ENCODE assay signal across 22 cellular contexts in genomic region chr1:53349968-53350852, GRCh38. TPM values are rescaled to one million over a fixed set of nuclear protein-coding genes. Genes with fewer than 3 reads are reported as not detected.
DNase-seq lines count a peak whose midpoint lies in the region; ATAC-seq and FAIRE-seq lines count a peak whose summit lies in the region.
"Had no signal": no experiment of that assay in that cellular context is flagged by ENCODE, and none has a peak within 500 bp of the region (broad histone marks: within the 10 kb centered on the region; RNA-seq: fewer than 3 reads in every experiment).

No MANE protein-coding gene starts in this region.

- H3K4me1 Mint-ChIP-seq in activated T-cell treated with anti-CD3 and anti-CD28 coated beads, Interleukin-2, amount 50 U/mL, for 4 hours (ENCODE audit: low read depth) = peaks cover 1% of the 10 kb centered on the region
- no peaks in the 10 kb centered on the region for H3K4me1 Mint-ChIP-seq in activated CD8-positive, alpha-beta memory T cell treated with anti-CD3 and anti-CD28 coated beads, Interleukin-2, amount 10 ng/mL, durations not matched to agents 7 days and 5 days

- no peaks in the 10 kb centered on the region for H3K36me3 ChIP-seq in small intestine (ENCODE audit: control insufficient read depth in 2 of 2, insufficient read depth in 2 of 2, low read length in 2 of 2)
- H3K36me3 ChIP-seq: left lung, neutrophil had no signal

- no peaks in the 10 kb centered on the region for H3K4me1 ChIP-seq in small intestine (ENCODE audit: control insufficient read depth in 2 of 2, insufficient read depth in 1 of 2, low read depth in 1 of 2, low read length in 1 of 2)
- H3K4me1 ChIP-seq: left lung had no signal

- ATAC-seq in activated T-cell treated with anti-CD3 and anti-CD28 coated beads, Interleukin-2, amount 50 U/mL, for 4 hours = no peak
- ATAC-seq in activated CD8-positive, alpha-beta memory T cell treated with anti-CD3 and anti-CD28 coated beads, Interleukin-2, amount 10 ng/mL, durations not matched to agents 7 days and 5 days = no peak
- ATAC-seq: left lung had no signal

- H3K9me3 ChIP-seq in small intestine (ENCODE audit: control insufficient read depth, low read depth) = no peaks in the 10 kb centered on the region
- H3K9me3 ChIP-seq: left lung, neutrophil had no signal

- DNase-seq in activated T-cell treated with anti-CD3 and anti-CD28 coated beads, Interleukin-2, amount 50 U/mL, for 48 hours = peak; percentile 6
- DNase-seq in activated T-cell treated with anti-CD3 and anti-CD28 coated beads, Interleukin-2, amount 50 U/mL, for 4 hours = no peak
- DNase-seq in activated CD8-positive, alpha-beta memory T cell treated with anti-CD3 and anti-CD28 coated beads, Interleukin-2, amount 10 ng/mL, durations not matched to agents 7 days and 5 days = peak; percentile 21
- DNase-seq in iPS-NIHi7 (ENCODE audit: extremely low spot score) (peak; percentile 14), small intestine (peak; percentile 38), pons (ENCODE audit: low spot score) (no peak), urothelium cell line (ENCODE audit: low spot score) (no peak), SW 1271 (lab: John Stamatoyannopoulos, UW) (no peak)
- DNase-seq: activated CD4-positive, alpha-beta T cell treated with anti-CD3 and anti-CD28 coated beads for 48 hours; activated T-cell treated with anti-CD3 and anti-CD28 coated beads for 4 hours; COR-L47; EL; NCI-H1105 treated with DMSO at 0.1 percent for 48 hours; NCI-H2081 treated with DMSO at 0.1 percent for 48 hours; NCI-H510A treated with DMSO at 0.1 percent for 48 hours; RPMI8226; substantia nigra had no signal

- CTCF ChIA-PET in activated CD8-positive, alpha-beta memory T cell treated with anti-CD3 and anti-CD28 coated beads, Interleukin-2, amount 10 ng/mL, durations not matched to agents 7 days and 5 days (lab: Charles Lee) = no interaction called here

- WGBS in small intestine, 3 donors = 69 to 81% (median 78%) methylated on average over 7 of the region's 7 CpGs

- no peaks in the 10 kb centered on the region for H3K36me3 Mint-ChIP-seq in activated T-cell treated with anti-CD3 and anti-CD28 coated beads, Interleukin-2, amount 50 U/mL, for 4 hours (ENCODE audit: insufficient read depth)
- no peaks in the 10 kb centered on the region for H3K36me3 Mint-ChIP-seq in activated CD8-positive, alpha-beta memory T cell treated with anti-CD3 and anti-CD28 coated beads, Interleukin-2, amount 10 ng/mL, durations not matched to agents 7 days and 5 days
- H3K36me3 Mint-ChIP-seq: activated naive CD8-positive, alpha-beta T cell had no signal

- no peaks in the 10 kb centered on the region for H3K27me3 ChIP-seq in small intestine (ENCODE audit: control insufficient read depth in 2 of 2, insufficient read depth in 2 of 2, low read length in 2 of 2)
- H3K27me3 ChIP-seq: left lung, neutrophil had no signal

- no peak overlapping the region for H3K4me3 ChIP-seq in small intestine (ENCODE audit: low read depth in 1 of 2, low read length in 2 of 2)
- H3K4me3 ChIP-seq: left lung had no signal

- H3K27ac ChIP-seq in small intestine (ENCODE audit: low read depth in 1 of 2, low read length in 1 of 2) = no peak overlapping the region
- H3K27ac ChIP-seq: left lung, neutrophil had no signal

- no peaks in the 10 kb centered on the region for H3K9me3 Mint-ChIP-seq in activated T-cell treated with anti-CD3 and anti-CD28 coated beads, Interleukin-2, amount 50 U/mL, for 4 hours
- H3K9me3 Mint-ChIP-seq in activated CD8-positive, alpha-beta memory T cell treated with anti-CD3 and anti-CD28 coated beads, Interleukin-2, amount 10 ng/mL, durations not matched to agents 7 days and 5 days (ENCODE audit: low read depth) = no peaks in the 10 kb centered on the region

- no peak overlapping the region for H3K4me3 Mint-ChIP-seq in activated T-cell treated with anti-CD3 and anti-CD28 coated beads, Interleukin-2, amount 50 U/mL, for 4 hours
- H3K4me3 Mint-ChIP-seq in activated CD8-positive, alpha-beta memory T cell treated with anti-CD3 and anti-CD28 coated beads, Interleukin-2, amount 10 ng/mL, durations not matched to agents 7 days and 5 days = no peak overlapping the region
- H3K4me3 Mint-ChIP-seq: activated naive CD8-positive, alpha-beta T cell; B cell had no signal

- no peak overlapping the region for H3K27ac Mint-ChIP-seq in activated CD8-positive, alpha-beta memory T cell treated with anti-CD3 and anti-CD28 coated beads, Interleukin-2, amount 10 ng/mL, durations not matched to agents 7 days and 5 days
- H3K27ac Mint-ChIP-seq: activated naive CD8-positive, alpha-beta T cell; B cell had no signal

- H3K27me3 Mint-ChIP-seq in activated T-cell treated with anti-CD3 and anti-CD28 coated beads, Interleukin-2, amount 50 U/mL, for 4 hours (ENCODE audit: low read depth) = no peaks in the 10 kb centered on the region
- H3K27me3 Mint-ChIP-seq in activated CD8-positive, alpha-beta memory T cell treated with anti-CD3 and anti-CD28 coated beads, Interleukin-2, amount 10 ng/mL, durations not matched to agents 7 days and 5 days = peaks cover 6% of the 10 kb centered on the region
- H3K27me3 Mint-ChIP-seq: activated naive CD8-positive, alpha-beta T cell; B cell had no signal

- FAIRE-seq in small intestine (lab: Jason Lieb, UNC) (no peak), urothelium cell line (lab: Jason Lieb, UNC) (no peak)
- FAIRE-seq: GM18507 had no signal

RNA-seq across cellular contexts. Expression of gene LRP8, which starts 22.3 kb away (rescaled TPM):
- 10 to 100 TPM; 53.1 to 58.0 (median 54.6) TPM for total RNA-seq in activated T-cell treated with anti-CD3 and anti-CD28 coated beads, Interleukin-2, amount 50 U/mL, for 4 hours
- total RNA-seq in activated CD8-positive, alpha-beta memory T cell treated with anti-CD3 and anti-CD28 coated beads, Interleukin-2, amount 10 ng/mL, durations not matched to agents 7 days and 5 days = 10 to 100 TPM; 65.1 to 82.5 TPM
- polyA plus RNA-seq in small intestine = 1 to 10 TPM in 1 of 3 donors, under 1 TPM in 1, not detected in 1; 0.27 to 4.5 TPM

Comparison
In these comparisons a context has a peak if more than half of its experiments do, and no peak if none do; other contexts are left out.
1. DNase-seq: peak in activated T-cell treated with anti-CD3 and anti-CD28 coated beads, Interleukin-2, amount 50 U/mL, for 48 hours (2 of 2), activated CD8-positive, alpha-beta memory T cell treated with anti-CD3 and anti-CD28 coated beads, Interleukin-2, amount 10 ng/mL, durations not matched to agents 7 days and 5 days (single experiment), iPS-NIHi7 (single experiment) and small intestine (single experiment); none in activated T-cell treated with anti-CD3 and anti-CD28 coated beads, Interleukin-2, amount 50 U/mL, for 4 hours (single experiment), pons (single experiment), urothelium cell line (single experiment) and SW 1271 (0 of 2).